11 cellular contexts compared by ENCODE assay signal in genomic region chr4:2258091-2259035, GRCh38. TPM values are rescaled to one million over a fixed set of nuclear protein-coding genes. Genes with fewer than 3 reads are reported as not detected.
A peak's percentile ranks its signal among the peaks of the same experiment; 100 is the strongest.
DNase-seq lines count a peak whose midpoint lies in the region; ATAC-seq and TF ChIP-seq lines count a peak whose summit lies in the region.
"Had no signal": no experiment of that assay in that cellular context is flagged by ENCODE, and none has a peak within 500 bp of the region (broad histone marks: within the 10 kb centered on the region; RNA-seq: fewer than 3 reads in every experiment).

No MANE protein-coding gene starts in this region.

- peaks cover 4% of the 10 kb centered on the region for H3K36me3 ChIP-seq in CD8-positive, alpha-beta T cell (ENCODE audit: insufficient read depth, low read length)

- H3K27ac ChIP-seq in CD8-positive, alpha-beta T cell (ENCODE audit: low read depth, low read length): no peak overlapping the region
- H3K27ac ChIP-seq in right cardiac atrium (ENCODE audit: low read length): peak overlapping the region; percentile 66

- H3K4me1 ChIP-seq in CD8-positive, alpha-beta T cell (ENCODE audit: insufficient read depth, low read length): peaks cover 23% of the 10 kb centered on the region
- peaks cover 28% of the 10 kb centered on the region for H3K4me1 ChIP-seq in right cardiac atrium (ENCODE audit: control insufficient read depth, insufficient read depth, low read length)

- H3K27me3 Mint-ChIP-seq in CD8-positive, alpha-beta T cell (ENCODE audit: low read depth): no peaks in the 10 kb centered on the region

- H3K9me3 ChIP-seq in CD8-positive, alpha-beta T cell (ENCODE audit: low read length): no peaks in the 10 kb centered on the region
- no peaks in the 10 kb centered on the region for H3K9me3 ChIP-seq in right cardiac atrium (ENCODE audit: control insufficient read depth, low read length)
- H3K9me3 ChIP-seq: Caco-2 had no signal

- peak in 4 of 7 experiments; percentile 0 to 19 (median 6) for DNase-seq in CD8-positive, alpha-beta T cell
- peak; percentile 10 to 15 for DNase-seq in activated T-cell treated with anti-CD3 and anti-CD28 coated beads, Interleukin-2, amount 50 U/mL, for 48 hours
- DNase-seq in right cardiac atrium: peak; percentile 14 to 54 (median 49)
- peak; percentile 57 for DNase-seq in sciatic nerve (ENCODE audit: low spot score)
- DNase-seq in midbrain (lab: John Stamatoyannopoulos, UW): no peak
- DNase-seq in NCI-H1436 (lab: John Stamatoyannopoulos, UW): no peak
- no peak for DNase-seq in putamen (ENCODE audit: low spot score)
- DNase-seq: activated CD4-positive, alpha-beta T cell treated with anti-CD3 and anti-CD28 coated beads, Interleukin-2, amount 50 U/mL, for 48 hours; NCI-H1694 had no signal

- H3K36me3 Mint-ChIP-seq in CD8-positive, alpha-beta T cell: peaks cover 27% of the 10 kb centered on the region

- TF ChIP-seq CTCF in CD8-positive, alpha-beta T cell (IDR thresholded peaks at IDR 0.05): no peak

- peaks cover 24% of the 10 kb centered on the region for H3K4me1 Mint-ChIP-seq in CD8-positive, alpha-beta T cell (ENCODE audit: low read depth)

- no peak overlapping the region for H3K4me3 ChIP-seq in CD8-positive, alpha-beta T cell (ENCODE audit: low read depth, low read length)
- H3K4me3 ChIP-seq in right cardiac atrium (ENCODE audit: low read length): no peak overlapping the region

- WGBS in right cardiac atrium: 87% methylated on average over 18 of the region's 18 CpGs

- no peak overlapping the region for H3K27ac Mint-ChIP-seq in CD8-positive, alpha-beta T cell

- no peaks in the 10 kb centered on the region for H3K27me3 ChIP-seq in CD8-positive, alpha-beta T cell (ENCODE audit: insufficient read depth, low read length)
- H3K27me3 ChIP-seq in right cardiac atrium (ENCODE audit: control insufficient read depth, insufficient read depth): no peaks in the 10 kb centered on the region

- no peaks in the 10 kb centered on the region for H3K9me3 Mint-ChIP-seq in CD8-positive, alpha-beta T cell

- intact Hi-C loops in CD8-positive, alpha-beta T cell (cut with DNase I, micrococcal nuclease): loop anchor here in 1 of 2 experiments (1.0 kb wide), 1 partner anchor 97 kb away; no protein-coding TSS in a partner anchor
- intact Hi-C loops in right cardiac atrium (cut with DNase I): loop anchor here in 2 of 4 donors (10.0 kb wide), 1 partner anchor 156 kb away; the partner anchor contains the start of genes CFAP99 (in 2 of the 2) and ZFYVE28 (in 2 of the 2)
- intact Hi-C loops in sciatic nerve (cut with DNase I): no loop called here

- CTCF ChIA-PET in CD8-positive, alpha-beta T cell (lab: Charles Lee): no interaction called here

- no peak for ATAC-seq in CD8-positive, alpha-beta T cell
- ATAC-seq in right cardiac atrium (no peak), sciatic nerve (no peak), HG02973 (IDR thresholded peaks at IDR 0.05; ENCODE audit: unreplicated experiment) (no peak)

- no peak overlapping the region for H3K4me3 Mint-ChIP-seq in CD8-positive, alpha-beta T cell

- POLR2A ChIA-PET in CD8-positive, alpha-beta T cell (lab: Charles Lee): interaction anchor here (0.6 to 1.5 kb wide), 5 partner anchors 16 to 411 kb away, joined by 3 to 6 read pairs (median 3); partner anchors contain the start of genes HAUS3 and POLN

RNA-seq across cellular contexts. Expression of gene MXD4, which starts 3.5 kb away (rescaled TPM):
- 100 to 1,000 TPM; 175 to 178 TPM for total RNA-seq in CD8-positive, alpha-beta T cell
- 10 to 100 TPM; 27.2 to 35.8 (median 31.6) TPM for total RNA-seq in right cardiac atrium
- polyA plus RNA-seq in right cardiac atrium: 43.1 TPM
- 84.7 TPM for total RNA-seq in sciatic nerve

RNA-seq across cellular contexts. Expression of gene HAUS3, which starts 16.4 kb away (rescaled TPM):
- total RNA-seq in CD8-positive, alpha-beta T cell: 100 to 1,000 TPM; 154 TPM
- total RNA-seq in right cardiac atrium (1 to 10 TPM; 6.1 to 8.9 (median 7.4) TPM), sciatic nerve (15.4 TPM)
- 4.3 TPM for polyA plus RNA-seq in right cardiac atrium

RNA-seq across cellular contexts. Expression of gene POLN, which starts 16.4 kb away (rescaled TPM):
- total RNA-seq in CD8-positive, alpha-beta T cell: 1 to 10 TPM in 1 of 2 experiments, under 1 TPM in 1; 0.89 to 1.7 TPM
- 1 to 10 TPM; 3.5 to 5.9 (median 4.6) TPM for total RNA-seq in right cardiac atrium
- 1.5 TPM for polyA plus RNA-seq in right cardiac atrium
- total RNA-seq in sciatic nerve: 7.7 TPM

Comparison
In these comparisons a context has a peak if more than half of its experiments do, and no peak if none do; other contexts are left out.
1. DNase-seq: peak in CD8-positive, alpha-beta T cell (4 of 7), activated T-cell treated with anti-CD3 and anti-CD28 coated beads, Interleukin-2, amount 50 U/mL, for 48 hours (2 of 2), right cardiac atrium (3 of 3) and sciatic nerve (single experiment); none in midbrain (single experiment), NCI-H1436 (single experiment) and putamen (single experiment).